10 cellular contexts compared by ENCODE assay signal in the genomic region with DNA sequence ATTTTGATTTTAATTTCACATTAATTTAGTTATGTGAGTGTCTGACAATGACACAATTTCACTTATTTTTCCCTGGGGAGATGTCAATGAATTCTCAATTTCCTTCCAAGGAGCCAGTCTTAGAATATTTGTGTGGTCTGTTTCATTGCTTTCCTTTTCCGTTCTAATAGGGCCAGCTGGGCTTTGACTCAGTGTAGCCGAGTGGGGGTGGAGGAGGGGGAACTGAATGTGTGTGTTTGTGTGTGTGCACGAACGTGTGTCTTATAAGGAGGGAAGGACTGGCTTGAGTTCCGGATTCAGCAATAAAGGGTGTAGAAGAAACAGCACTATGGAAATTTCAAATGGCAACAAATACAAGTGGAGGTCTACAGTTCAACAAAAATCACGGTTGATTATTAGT.
DNase-seq lines count a peak whose midpoint lies in the region; ATAC-seq and TF ChIP-seq lines count a peak whose summit lies in the region.
"Had no signal": no experiment of that assay in that cellular context is flagged by ENCODE, and none has a peak within 500 bp of the region (broad histone marks: within the 10 kb centered on the region; RNA-seq: fewer than 3 reads in every experiment).

No MANE protein-coding gene starts in this region.

- TF ChIP-seq POLR2A in sigmoid colon (IDR thresholded peaks at IDR 0.05) = no peak

- no peaks in the 10 kb centered on the region for H4K20me1 ChIP-seq in BLaER1

- TF ChIP-seq CTCF in sigmoid colon (IDR thresholded peaks at IDR 0.05) = no peak

- H3K4me1 ChIP-seq in BLaER1 (peaks cover 63% of the 10 kb centered on the region), sigmoid colon (no peaks in the 10 kb centered on the region)

- H3K9me3 Mint-ChIP-seq in activated CD8-positive, alpha-beta memory T cell treated with anti-CD3 and anti-CD28 coated beads, Interleukin-2, amount 10 ng/mL, durations not matched to agents 7 days and 5 days (ENCODE audit: low read depth) = peaks cover 13% of the 10 kb centered on the region
- H3K9me3 Mint-ChIP-seq: mesothelial cell of epicardium had no signal

- H3K4me3 ChIP-seq in BLaER1 (peak overlapping the region; percentile 54), sigmoid colon (no peak overlapping the region)

- 45 to 67% methylated on average over 6 of the region's 6 CpGs for WGBS in sigmoid colon, 2 donors

- H3K4me2 ChIP-seq in BLaER1 = peak overlapping the region; percentile 88

- H3K4me3 Mint-ChIP-seq in activated CD8-positive, alpha-beta memory T cell treated with anti-CD3 and anti-CD28 coated beads, Interleukin-2, amount 10 ng/mL, durations not matched to agents 7 days and 5 days = no peak overlapping the region
- H3K4me3 Mint-ChIP-seq: mesothelial cell of epicardium had no signal

- TF ChIP-seq EP300 in sigmoid colon (IDR thresholded peaks at IDR 0.05) = no peak

- no peaks in the 10 kb centered on the region for H3K36me3 Mint-ChIP-seq in activated CD8-positive, alpha-beta memory T cell treated with anti-CD3 and anti-CD28 coated beads, Interleukin-2, amount 10 ng/mL, durations not matched to agents 7 days and 5 days
- H3K36me3 Mint-ChIP-seq: mesothelial cell of epicardium had no signal

- CTCF ChIA-PET in activated CD8-positive, alpha-beta memory T cell treated with anti-CD3 and anti-CD28 coated beads, Interleukin-2, amount 10 ng/mL, durations not matched to agents 7 days and 5 days (lab: Charles Lee) = no interaction called here

- H3K27me3 Mint-ChIP-seq in activated CD8-positive, alpha-beta memory T cell treated with anti-CD3 and anti-CD28 coated beads, Interleukin-2, amount 10 ng/mL, durations not matched to agents 7 days and 5 days = no peaks in the 10 kb centered on the region

- no peaks in the 10 kb centered on the region for H3K4me1 Mint-ChIP-seq in activated CD8-positive, alpha-beta memory T cell treated with anti-CD3 and anti-CD28 coated beads, Interleukin-2, amount 10 ng/mL, durations not matched to agents 7 days and 5 days

- no peak overlapping the region for H3K27ac Mint-ChIP-seq in activated CD8-positive, alpha-beta memory T cell treated with anti-CD3 and anti-CD28 coated beads, Interleukin-2, amount 10 ng/mL, durations not matched to agents 7 days and 5 days
- H3K27ac Mint-ChIP-seq: mesothelial cell of epicardium had no signal

- peak overlapping the region; percentile 50 for H3K9ac ChIP-seq in BLaER1

- ATAC-seq in GM21360 (IDR thresholded peaks at IDR 0.05; ENCODE audit: unreplicated experiment) (peak; percentile 40), HG03135 (IDR thresholded peaks at IDR 0.05; ENCODE audit: unreplicated experiment) (peak; percentile 32)
- no peak for ATAC-seq in activated CD8-positive, alpha-beta memory T cell treated with anti-CD3 and anti-CD28 coated beads, Interleukin-2, amount 10 ng/mL, durations not matched to agents 7 days and 5 days

- peak overlapping the region; percentile 75 for H3K27ac ChIP-seq in BLaER1
- no peak overlapping the region for H3K27ac ChIP-seq in sigmoid colon

- H3K9me3 ChIP-seq in BLaER1 = peaks cover 4% of the 10 kb centered on the region
- no peaks in the 10 kb centered on the region for H3K9me3 ChIP-seq in sigmoid colon
- H3K9me3 ChIP-seq: BE2C had no signal

- H3K27me3 ChIP-seq in BLaER1 = no peaks in the 10 kb centered on the region
- no peaks in the 10 kb centered on the region for H3K27me3 ChIP-seq in sigmoid colon
- H3K27me3 ChIP-seq: BE2C had no signal

- intact Hi-C loops in sigmoid colon (cut with DNase I) = no loop called here

- DNase-seq in RPMI7951 (ENCODE audit: low read depth) (peak; percentile 14), H4 (ENCODE audit: low spot score) (no peak), sigmoid colon (no peak), NCI-H2029 (lab: John Stamatoyannopoulos, UW) (no peak)
- no peak for DNase-seq in activated CD8-positive, alpha-beta memory T cell treated with anti-CD3 and anti-CD28 coated beads, Interleukin-2, amount 10 ng/mL, durations not matched to agents 7 days and 5 days
- DNase-seq: BE2C had no signal

- H3K36me3 ChIP-seq in BLaER1 (no peaks in the 10 kb centered on the region), sigmoid colon (no peaks in the 10 kb centered on the region)
- H3K36me3 ChIP-seq: BE2C had no signal
